ENCODE assay signal across 20 cellular contexts in genomic region chr2:239595711-239596110, GRCh38.
"Had no signal": no experiment of that assay in that cellular context is flagged by ENCODE, and none has a peak within 500 bp of the region (broad histone marks: within the 10 kb centered on the region; RNA-seq: fewer than 3 reads in every experiment).

No MANE protein-coding gene starts in this region.

- H3K9me3 ChIP-seq: SJSA1 had no signal

- H3K36me3 Mint-ChIP-seq: activated naive CD4-positive, alpha-beta T cell treated with anti-CD3 and anti-CD28 coated beads, Interleukin-2, amount 50 U/mL, for 72 hours; naive B cell had no signal

- ATAC-seq: activated naive CD4-positive, alpha-beta T cell treated with anti-CD3 and anti-CD28 coated beads, Interleukin-2, amount 50 U/mL, for 72 hours; effector memory CD8-positive, alpha-beta T cell; foreskin keratinocyte; left cardiac atrium had no signal

- DNase-seq: activated T-cell treated with anti-CD3 and anti-CD28 coated beads for 4 hours; amygdala; brain microvascular endothelial cell; effector memory CD8-positive, alpha-beta T cell; foreskin keratinocyte; immature natural killer cell; left cardiac atrium; midbrain; naive B cell; nucleus accumbens; stimulated activated CD4-positive, alpha-beta T cell treated with anti-CD3 and anti-CD28 coated beads, Interleukin-4, amount 100 ng/mL, for 24 hours; stimulated activated naive CD4-positive, alpha-beta T cell; SW 1271 had no signal

- H3K27ac ChIP-seq: brain microvascular endothelial cell, foreskin keratinocyte, SJSA1, skin epidermis had no signal

- H3K27me3 Mint-ChIP-seq: effector memory CD8-positive, alpha-beta T cell had no signal

- H3K27me3 ChIP-seq: brain microvascular endothelial cell, foreskin keratinocyte had no signal

- H3K27ac Mint-ChIP-seq: activated T-helper 2 cell treated with anti-CD3 and anti-CD28 coated beads, Interferon-gamma antibody, Interleukin-2, Interleukin-4, amounts not matched to agents 10 μg/mL and 5 μg/mL and 100 μg/mL, durations not matched to agents 14 hours and 24 hours and 36 hours; dendritic cell treated with granulocyte-macrophage colony-stimulating factor and Interleukin-4, amounts not matched to agents 40 ng/mL and 50 ng/mL, for 4 days; T-helper 2 cell treated with Interferon-gamma antibody and Interleukin-4, amounts not matched to agents 5 μg/mL and 100 μg/mL, for 36 hours had no signal

- H3K4me3 Mint-ChIP-seq: dendritic cell treated with granulocyte-macrophage colony-stimulating factor and Interleukin-4, amounts not matched to agents 40 ng/mL and 50 ng/mL, for 4 days; effector memory CD8-positive, alpha-beta T cell; immature natural killer cell; T-helper 2 cell treated with Interferon-gamma antibody and Interleukin-4, amounts not matched to agents 5 μg/mL and 100 μg/mL, for 36 hours had no signal

- H3K4me3 ChIP-seq: lung, SJSA1, skin epidermis had no signal

- H3K36me3 ChIP-seq: brain microvascular endothelial cell, SJSA1 had no signal

- H3K4me1 ChIP-seq: foreskin keratinocyte, SJSA1 had no signal
